In the genomic region with DNA sequence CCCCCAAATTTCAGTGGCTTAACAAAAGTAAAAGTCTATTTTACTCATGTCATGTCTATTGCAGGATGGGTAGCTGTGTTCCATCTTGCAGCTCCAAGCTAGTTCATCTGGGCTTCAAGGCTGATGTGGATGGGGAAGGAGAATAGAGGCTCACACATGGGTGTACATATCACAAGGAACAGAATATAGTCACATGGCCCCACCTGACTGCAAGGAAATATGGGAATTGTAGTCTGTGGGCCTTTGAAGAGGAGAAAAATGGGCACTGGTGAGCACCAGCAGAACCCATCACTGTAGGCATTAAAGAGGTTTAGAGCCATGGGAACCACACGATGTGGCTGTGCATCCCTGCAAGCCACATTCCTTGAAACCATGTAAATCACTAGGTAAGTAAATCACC, we compare ENCODE assay signal across 21 cellular contexts.
"Had no signal": no experiment of that assay in that cellular context is flagged by ENCODE, and none has a peak within 500 bp of the region (broad histone marks: within the 10 kb centered on the region; RNA-seq: fewer than 3 reads in every experiment).

No MANE protein-coding gene starts in this region.

- H3K4me3 ChIP-seq: esophagus squamous epithelium, gastroesophageal sphincter, left ventricle myocardium inferior, lower lobe of right lung, pancreas, tibial artery, upper lobe of left lung, vagina had no signal

- H3K9me3 ChIP-seq: esophagus squamous epithelium, gastroesophageal sphincter, left ventricle myocardium inferior, lower lobe of right lung, pancreas, tibial artery, upper lobe of left lung, vagina had no signal

- DNase-seq: effector memory CD8-positive, alpha-beta T cell; esophagus squamous epithelium; foreskin fibroblast; glutamatergic neuron; immature natural killer cell; kidney; left cardiac atrium; left ventricle myocardium inferior; lower lobe of right lung; natural killer cell; nucleus accumbens; pancreas; right cardiac atrium; stimulated activated CD4-positive, alpha-beta T cell treated with anti-CD3 and anti-CD28 coated beads, Interleukin-4, amount 100 ng/mL, for 1 hour; stimulated activated CD8-positive, alpha-beta memory T cell treated with anti-CD3 and anti-CD28 coated beads, Interleukin-4, amount 100 ng/mL, for 48 hours; tibial artery; upper lobe of left lung had no signal

- H3K27ac ChIP-seq: epithelial cell of prostate, esophagus squamous epithelium, gastroesophageal sphincter, left ventricle myocardium inferior, lower lobe of right lung, pancreas, tibial artery, upper lobe of left lung, vagina had no signal

- H3K36me3 ChIP-seq: esophagus squamous epithelium, gastroesophageal sphincter, left ventricle myocardium inferior, lower lobe of right lung, pancreas, tibial artery, upper lobe of left lung, vagina had no signal

- H3K27me3 ChIP-seq: esophagus squamous epithelium, gastroesophageal sphincter, pancreas, tibial artery, upper lobe of left lung, vagina had no signal

- ATAC-seq: effector memory CD8-positive, alpha-beta T cell; gastroesophageal sphincter; left cardiac atrium; lower lobe of right lung; natural killer cell; pancreas; right cardiac atrium; stimulated activated effector memory CD8-positive, alpha-beta T cell treated with anti-CD3 and anti-CD28 coated beads, Interleukin-12 subunit alpha, Interleukin-12 subunit beta, amount 100 ng/mL, for 72 hours had no signal

- FAIRE-seq: kidney, pancreas had no signal

- H3K4me1 ChIP-seq: esophagus squamous epithelium, gastroesophageal sphincter, left ventricle myocardium inferior, lower lobe of right lung, pancreas, tibial artery, upper lobe of left lung, vagina had no signal
